ENCODE assay signal across 20 cellular contexts in genomic region chr1:3270403-3271245, GRCh38.
A peak's percentile ranks its signal among the peaks of the same experiment; 100 is the strongest.
DNase-seq lines count a peak whose midpoint lies in the region; ATAC-seq, FAIRE-seq and TF ChIP-seq lines count a peak whose summit lies in the region.
"Had no signal": no experiment of that assay in that cellular context is flagged by ENCODE, and none has a peak within 500 bp of the region (broad histone marks: within the 10 kb centered on the region; RNA-seq: fewer than 3 reads in every experiment).

No MANE protein-coding gene starts in this region.

- H2AFZ ChIP-seq in HCT116 (ENCODE audit: low read depth, low read length, poor library complexity, severe bottlenecking), result no peak overlapping the region
- no peak overlapping the region for H2AFZ ChIP-seq in GM23338

- no peaks in the 10 kb centered on the region for H3K4me1 ChIP-seq in HCT116 (ENCODE audit: control insufficient read depth in 1 of 2, insufficient read depth in 2 of 2, low read length in 2 of 2)
- H3K4me1 ChIP-seq in gastroesophageal sphincter, result no peaks in the 10 kb centered on the region
- H3K4me1 ChIP-seq in pancreas, result no peaks in the 10 kb centered on the region
- H3K4me1 ChIP-seq in GM23338 (ENCODE audit: insufficient read depth), result no peaks in the 10 kb centered on the region

- no peak for TF ChIP-seq RAD21 in HCT116 (IDR thresholded peaks at IDR 0.05; ENCODE audit: low read depth)

- H3K9me2 ChIP-seq in HCT116 (ENCODE audit: insufficient read depth) (no peaks in the 10 kb centered on the region), GM23338 (ENCODE audit: insufficient read depth) (no peaks in the 10 kb centered on the region)

- H3K4me1 Mint-ChIP-seq in GM23338, result no peaks in the 10 kb centered on the region

- DNase-seq in HCT116 (ENCODE audit: low read depth, low spot score), result no peak
- peak; percentile 48 for DNase-seq in RPMI8226
- peak in 1 of 6 donors; percentile 66 for DNase-seq in pancreas
- DNase-seq in GM23338 (ENCODE audit: low spot score), result no peak
- DNase-seq: CD4-positive, alpha-beta T cell; DMS53; HCEC 1CT; KBM-7; MV-4-11; NCI-H1417; NCI-H1930; NCI-H2171; NCI-H446; NCI-H69; OCI-M1 had no signal

- no peak for TF ChIP-seq POLR2A in HCT116 (IDR thresholded peaks at IDR 0.05; ENCODE audit: borderline replicate concordance, extremely low read depth, insufficient read depth, insufficient read length)
- TF ChIP-seq POLR2A in gastroesophageal sphincter (IDR thresholded peaks at IDR 0.05), result no peak

- RAD21 ChIA-PET in HCT116 (lab: Charles Lee; ENCODE audit: low non-redundant PET in 1 of 2, low total read pairs in 2 of 2, uncharacterized antibody in 2 of 2, unreplicated experiment in 2 of 2), result no interaction called here

- intact Hi-C loops in HCT116 (cut with micrococcal nuclease), result no loop called here
- intact Hi-C loops in pancreas (cut with DNase I), result no loop called here

- peaks cover 8% of the 10 kb centered on the region; the same call in 2 of the 3 replicates for H3K9me3 Mint-ChIP-seq in GM23338
- H3K9me3 Mint-ChIP-seq: CD4-positive, alpha-beta T cell had no signal

- H3K4me3 ChIP-seq in HCT116 (replicated peaks in 1 of 2; ENCODE audit: low read depth in 1 of 2, low read length in 2 of 2), result no peak overlapping the region
- no peak overlapping the region for H3K4me3 ChIP-seq in gastroesophageal sphincter
- H3K4me3 ChIP-seq in pancreas, result no peak overlapping the region
- no peak overlapping the region for H3K4me3 ChIP-seq in GM23338
- H3K4me3 ChIP-seq: SJSA1 had no signal

- no peaks in the 10 kb centered on the region for H3K9me3 ChIP-seq in HCT116 (ENCODE audit: control insufficient read depth in 1 of 2, insufficient read depth in 1 of 2, low read depth in 1 of 2, low read length in 2 of 2)
- H3K9me3 ChIP-seq in gastroesophageal sphincter, result no peaks in the 10 kb centered on the region
- no peaks in the 10 kb centered on the region for H3K9me3 ChIP-seq in pancreas
- H3K9me3 ChIP-seq: SJSA1 had no signal

- no peak for TF ChIP-seq EP300 in gastroesophageal sphincter (IDR thresholded peaks at IDR 0.05)

- no TSS peak for BruUV-seq in HCT116 (replicated peaks; lab: Mats Ljungman, UMichigan)

- peak; percentile 52; the same call in 1 of the 2 replicates for ATAC-seq in HCT116
- ATAC-seq in gastroesophageal sphincter, result peak; percentile 6
- ATAC-seq in pancreas, result peak; percentile 13 to 61 (median 50)
- ATAC-seq in GM23338, result no peak
- ATAC-seq in GM18909 (IDR thresholded peaks at IDR 0.05; ENCODE audit: poor library complexity, unreplicated experiment), result no peak
- no peak for ATAC-seq in HG03520 (IDR thresholded peaks at IDR 0.05; ENCODE audit: unreplicated experiment)

- H3K27me3 Mint-ChIP-seq in GM23338 (ENCODE audit: insufficient read depth, low read depth, poor library complexity), result peaks cover 15% of the 10 kb centered on the region
- H3K27me3 Mint-ChIP-seq: CD4-positive, alpha-beta T cell had no signal

- FAIRE-seq in pancreas (lab: Jason Lieb, UNC), result no peak

- WGBS in gastroesophageal sphincter (ENCODE audit: low coverage in 1 of 2), 2 donors, result 80 to 81% methylated on average over 12 to 15 of the region's 27 CpGs
- 76 to 82% methylated on average over 27 of the region's 27 CpGs for WGBS in pancreas, 2 donors

- no peak overlapping the region for H3K9ac ChIP-seq in HCT116 (ENCODE audit: low read length)

- H3K36me3 Mint-ChIP-seq in GM23338 (ENCODE audit: low read depth), result peaks cover 2% of the 10 kb centered on the region; the same call in 1 of the 3 replicates

- no peaks in the 10 kb centered on the region for H3K79me2 ChIP-seq in HCT116 (ENCODE audit: insufficient read depth, low read length)
- no peaks in the 10 kb centered on the region for H3K79me2 ChIP-seq in GM23338 (replicated peaks; ENCODE audit: insufficient read depth)

- H3K36me3 ChIP-seq in HCT116 (ENCODE audit: control insufficient read depth in 1 of 2, insufficient read depth in 2 of 2, low read length in 2 of 2), result no peaks in the 10 kb centered on the region
- no peaks in the 10 kb centered on the region for H3K36me3 ChIP-seq in gastroesophageal sphincter
- no peaks in the 10 kb centered on the region for H3K36me3 ChIP-seq in pancreas
- no peaks in the 10 kb centered on the region for H3K36me3 ChIP-seq in GM23338 (ENCODE audit: insufficient read depth)
- H3K36me3 ChIP-seq: SJSA1 had no signal

- H3K27ac ChIP-seq in HCT116 (ENCODE audit: low read depth, low read length), result no peak overlapping the region
- no peak overlapping the region for H3K27ac ChIP-seq in gastroesophageal sphincter
- H3K27ac ChIP-seq in pancreas, result peak overlapping the region in 2 of 4 donors; percentile 27 to 37
- H3K27ac ChIP-seq in GM23338 (ENCODE audit: low read depth), result no peak overlapping the region
- H3K27ac ChIP-seq: RWPE1, SJSA1 had no signal

- TF ChIP-seq CTCF in HCT116 (IDR thresholded peaks at IDR 0.05 in 2 of 3, conservative IDR thresholded peaks at IDR 0.05 in 1 of 3; ENCODE audit: borderline replicate concordance in 1 of 3, insufficient read depth in 1 of 3, low read depth in 2 of 3, low read length in 2 of 3) (no peak), gastroesophageal sphincter (IDR thresholded peaks at IDR 0.05) (no peak), pancreas (IDR thresholded peaks at IDR 0.05) (no peak), GM23338 (conservative IDR thresholded peaks at IDR 0.05; ENCODE audit: low read depth in 2 of 2) (no peak)

- no peaks in the 10 kb centered on the region for H3F3A ChIP-seq in GM23338 (replicated peaks; ENCODE audit: low read depth)

- no peaks in the 10 kb centered on the region for H3K27me3 ChIP-seq in HCT116 (ENCODE audit: insufficient read depth, low read length)
- H3K27me3 ChIP-seq in gastroesophageal sphincter, result peaks cover 61% of the 10 kb centered on the region
- no peaks in the 10 kb centered on the region for H3K27me3 ChIP-seq in pancreas
- H3K27me3 ChIP-seq in GM23338 (ENCODE audit: insufficient read depth), result no peaks in the 10 kb centered on the region
- H3K27me3 ChIP-seq: SJSA1 had no signal

- CTCF ChIA-PET in HCT116 (lab: Charles Lee), result no interaction called here

- H3K4me2 ChIP-seq in HCT116 (ENCODE audit: low read length), result no peak overlapping the region
- H3K4me2 ChIP-seq in GM23338, result no peak overlapping the region

- H3K27ac Mint-ChIP-seq in GM23338, result no peak overlapping the region
- H3K27ac Mint-ChIP-seq: CD4-positive, alpha-beta T cell had no signal

- H4K20me1 ChIP-seq in HCT116 (ENCODE audit: insufficient read depth) (no peaks in the 10 kb centered on the region), GM23338 (replicated peaks; ENCODE audit: insufficient read depth) (no peaks in the 10 kb centered on the region)

- H3K4me3 Mint-ChIP-seq in GM23338, result no peak overlapping the region
- H3K4me3 Mint-ChIP-seq: CD4-positive, alpha-beta T cell had no signal

- POLR2A ChIA-PET in HCT116 (lab: Charles Lee), result no interaction called here

TF ChIP-seq in HCT116, 20 proteins besides CTCF, POLR2A, EP300 and RAD21:
- TF ChIP-seq EZH2 (IDR thresholded peaks at IDR 0.05) (no peak), POLR2AphosphoS5 (IDR thresholded peaks at IDR 0.05; ENCODE audit: low read depth, low read length) (no peak)

TF ChIP-seq in GM23338, 12 proteins besides CTCF, POLR2A, EP300 and RAD21:
- TF ChIP-seq POLR2AphosphoS5 (IDR thresholded peaks at IDR 0.05; ENCODE audit: low read depth) (no peak), CREB1 (CRISPR knock-in tag; IDR thresholded peaks at IDR 0.05; ENCODE audit: low read depth) (no peak), ETS1 (IDR thresholded peaks at IDR 0.05) (no peak)

Comparison
In these comparisons a context has a peak if more than half of its experiments do, and no peak if none do; other contexts are left out.
1. ATAC-seq: peak in HCT116 (single experiment), gastroesophageal sphincter (single experiment) and pancreas (4 of 4); none in GM23338 (single experiment), GM18909 (single experiment) and HG03520 (single experiment).